7 cellular contexts compared by ENCODE assay signal in the genomic region with DNA sequence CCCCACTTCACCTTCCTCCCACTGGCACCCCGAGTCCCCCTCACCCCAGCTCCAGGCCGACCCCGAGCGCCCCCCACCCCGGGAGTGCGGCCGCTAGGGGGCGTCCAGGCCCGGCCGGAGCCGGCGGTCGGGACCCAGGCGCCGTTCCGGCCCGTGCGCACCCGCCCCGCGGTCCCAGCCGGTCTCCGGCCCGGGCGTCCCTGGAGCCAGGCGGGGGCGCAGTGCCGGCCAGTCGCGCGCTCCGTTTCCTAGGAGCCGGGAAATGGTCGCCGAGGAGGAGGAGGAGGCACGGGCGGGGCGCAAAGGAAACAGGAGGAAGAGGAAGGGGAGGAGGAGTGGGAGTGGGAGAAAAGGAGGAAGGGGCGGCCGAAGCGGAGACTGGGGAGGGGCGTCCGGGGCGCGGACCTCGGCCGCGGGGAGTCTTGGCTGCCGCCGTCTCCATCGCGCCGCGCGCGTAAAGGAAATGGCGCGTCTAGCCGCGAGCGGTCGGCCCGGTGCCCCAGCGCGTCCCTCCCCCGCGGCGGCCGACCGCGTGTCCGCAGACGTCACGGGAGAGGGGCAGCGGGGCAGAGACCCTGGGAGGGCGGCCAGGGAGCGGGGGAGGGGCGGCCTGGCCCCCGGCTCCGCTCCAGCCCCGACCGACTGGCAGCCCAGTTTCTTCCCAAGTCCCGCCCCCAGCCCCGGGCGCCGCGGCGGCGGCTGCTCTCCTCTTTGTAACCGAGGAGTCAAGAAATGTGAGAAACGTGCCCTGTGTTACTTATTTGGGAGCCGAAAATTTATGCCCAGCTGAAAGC.
DNase-seq lines count a peak whose midpoint lies in the region; TF ChIP-seq lines count a peak whose summit lies in the region.

No MANE protein-coding gene starts in this region.

- DNase-seq in GM12864 (ENCODE audit: low read depth): no peak
- peak; percentile 78 for DNase-seq in NCI-H1092 treated with DMSO at 0.1 percent for 48 hours (lab: John Stamatoyannopoulos, UW)
- peak; percentile 16 for DNase-seq in T1000 (lab: John Stamatoyannopoulos, UW)
- DNase-seq in caudate nucleus (lab: John Stamatoyannopoulos, UW): peak in 51 of 61 donors; percentile 12 to 80 (median 54)
- peak; percentile 85 for DNase-seq in iris pigment epithelial cell (ENCODE audit: low read depth)
- DNase-seq in activated gamma-delta T cell treated with Interleukin-2 at 50 U/mL for 16 hours: no peak

- peak; percentile 63 for TF ChIP-seq CTCF in GM12864 (IDR thresholded peaks at IDR 0.05; ENCODE audit: low read depth, low read length, missing control alignments)

- H3K27ac ChIP-seq in caudate nucleus (ENCODE audit: low read depth, low read length) (peak overlapping the region; percentile 76), skin epidermis (peak overlapping the region; percentile 81 to 99 (median 98))

- H3K4me3 ChIP-seq in GM12864 (ENCODE audit: low read depth, low read length): peak overlapping the region; percentile 48
- peak overlapping the region; percentile 58 to 80 (median 77) for H3K4me3 ChIP-seq in skin epidermis

Comparison
In these comparisons a context has a peak if more than half of its experiments do, and no peak if none do; other contexts are left out.
1. DNase-seq: peak in NCI-H1092 treated with DMSO at 0.1 percent for 48 hours (single experiment), T1000 (single experiment), caudate nucleus (51 of 61) and iris pigment epithelial cell (single experiment); none in GM12864 (single experiment) and activated gamma-delta T cell treated with Interleukin-2 at 50 U/mL for 16 hours (single experiment).